Comparison of ENCODE assay signal across 7 cellular contexts in genomic region chr11:34692299-34692698, GRCh38.
DNase-seq lines count a peak whose midpoint lies in the region; FAIRE-seq and TF ChIP-seq lines count a peak whose summit lies in the region.
"Not testable (repeated sequence)": the region's sequence is repeated elsewhere in the genome, so short reads cannot be mapped to it uniquely, and the experiment has no call there.

No MANE protein-coding gene starts in this region.

- not testable (repeated sequence) for H3K18ac ChIP-seq in neuronal stem cell (ENCODE audit: low read length)

- not testable (repeated sequence) for H3K27me3 ChIP-seq in HUES48 (ENCODE audit: control insufficient read depth, insufficient read depth, low read length); astrocyte (ENCODE audit: insufficient read depth, low read length); endodermal cell (ENCODE audit: control insufficient read depth, insufficient read depth, low read length, poor library complexity, severe bottlenecking); hepatocyte; iPS-20b (ENCODE audit: insufficient read depth, low read length); neuronal stem cell (ENCODE audit: control insufficient read depth in 3 of 3, insufficient read depth in 3 of 3, low read depth in 1 of 3, low read length in 3 of 3)

- H3K27ac Mint-ChIP-seq in astrocyte (ENCODE audit: unreplicated experiment): peak overlapping the region; percentile 80
- H3K27ac Mint-ChIP-seq in endodermal cell: peak overlapping the region; percentile 96
- peak overlapping the region; percentile 85 for H3K27ac Mint-ChIP-seq in nephron progenitor cell

- H3K27me3 Mint-ChIP-seq in astrocyte (ENCODE audit: low read depth, unreplicated experiment); endodermal cell (ENCODE audit: insufficient read depth); nephron progenitor cell (ENCODE audit: low read depth, poor library complexity): not testable (repeated sequence)

- H2AFZ ChIP-seq in astrocyte (ENCODE audit: low read depth, low read length); hepatocyte: not testable (repeated sequence)
- peak overlapping the region; percentile 61 for H2AFZ ChIP-seq in neuronal stem cell (ENCODE audit: low read length)

- H3K4me3 Mint-ChIP-seq in astrocyte (ENCODE audit: unreplicated experiment): peak overlapping the region; percentile 86
- peak overlapping the region; percentile 81 for H3K4me3 Mint-ChIP-seq in endodermal cell
- H3K4me3 Mint-ChIP-seq in nephron progenitor cell: peak overlapping the region; percentile 93

- H3K4me2 ChIP-seq in astrocyte (ENCODE audit: low read length); hepatocyte; neuronal stem cell (ENCODE audit: insufficient read depth, low read length, poor library complexity, severe bottlenecking): not testable (repeated sequence)

- not testable (repeated sequence) for H3K14ac ChIP-seq in neuronal stem cell (ENCODE audit: low read length)

- not testable (repeated sequence) for DNase-seq in astrocyte (ENCODE audit: low read depth); endodermal cell; hepatocyte (ENCODE audit: low spot score); neuronal stem cell (ENCODE audit: low spot score)
- peak; percentile 22 for DNase-seq in nephron progenitor cell

- H2BK15ac ChIP-seq in neuronal stem cell (ENCODE audit: low read length): not testable (repeated sequence)

- not testable (repeated sequence) for H2BK12ac ChIP-seq in neuronal stem cell (ENCODE audit: low read length)

- H2AK5ac ChIP-seq in neuronal stem cell (ENCODE audit: low read depth, low read length): not testable (repeated sequence)

- H3K9me2 ChIP-seq in hepatocyte (replicated peaks; ENCODE audit: insufficient read depth): not testable (repeated sequence)

- H3K36me3 Mint-ChIP-seq in astrocyte (ENCODE audit: low read depth, unreplicated experiment): not testable (repeated sequence)
- H3K36me3 Mint-ChIP-seq in endodermal cell (ENCODE audit: low read depth) (peaks cover 18% of the 10 kb centered on the region), nephron progenitor cell (ENCODE audit: low read depth) (peaks cover 42% of the 10 kb centered on the region)

- not testable (repeated sequence) for TF ChIP-seq CTCF in astrocyte (IDR thresholded peaks at IDR 0.05; ENCODE audit: insufficient read depth, low read depth, low read length); endodermal cell (conservative IDR thresholded peaks at IDR 0.05); hepatocyte (IDR thresholded peaks at IDR 0.05; ENCODE audit: poor library complexity); nephron progenitor cell (IDR thresholded peaks at IDR 0.05)

- H3K9me3 Mint-ChIP-seq in astrocyte (ENCODE audit: unreplicated experiment) (peaks cover 17% of the 10 kb centered on the region), endodermal cell (peaks cover 33% of the 10 kb centered on the region), nephron progenitor cell (peaks cover 53% of the 10 kb centered on the region)

- H3K4me3 ChIP-seq in HUES48 (ENCODE audit: low read depth, low read length) (peak overlapping the region; percentile 83), endodermal cell (ENCODE audit: low read length) (peak overlapping the region; percentile 93), iPS-20b (ENCODE audit: low read length) (peak overlapping the region; percentile 79; the same call in 1 of the 2 replicates), neuronal stem cell (ENCODE audit: low read length in 2 of 2) (peak overlapping the region in 1 of 2 donors; percentile 56)
- not testable (repeated sequence) for H3K4me3 ChIP-seq in astrocyte (ENCODE audit: insufficient read depth, low read depth, low read length); hepatocyte

- not testable (repeated sequence) for H3K36me3 ChIP-seq in HUES48 (ENCODE audit: control insufficient read depth, insufficient read depth, low read length); astrocyte (ENCODE audit: insufficient read depth, low read length); endodermal cell (ENCODE audit: control insufficient read depth, insufficient read depth, low read length); hepatocyte (replicated peaks; ENCODE audit: insufficient read depth, low read depth); iPS-20b (ENCODE audit: insufficient read depth, low read depth, low read length); neuronal stem cell (replicated peaks in 1 of 2; ENCODE audit: control insufficient read depth in 2 of 2, insufficient read depth in 2 of 2, low read length in 2 of 2)

- H3K4me1 Mint-ChIP-seq in astrocyte (ENCODE audit: low read depth, unreplicated experiment); nephron progenitor cell: not testable (repeated sequence)
- peaks cover 13% of the 10 kb centered on the region for H3K4me1 Mint-ChIP-seq in endodermal cell

- H3K4me1 ChIP-seq in HUES48 (ENCODE audit: control insufficient read depth, insufficient read depth, low read length); astrocyte (ENCODE audit: insufficient read depth, low read length); endodermal cell (ENCODE audit: control insufficient read depth, insufficient read depth, low read length); hepatocyte (ENCODE audit: insufficient read depth); iPS-20b (ENCODE audit: insufficient read depth, low read length); neuronal stem cell (ENCODE audit: control insufficient read depth in 2 of 2, insufficient read depth in 1 of 2, low read depth in 1 of 2, low read length in 2 of 2): not testable (repeated sequence)

- H3K9ac ChIP-seq in HUES48 (ENCODE audit: low read depth, low read length) (peak overlapping the region; percentile 78), endodermal cell (ENCODE audit: extremely low read depth, low read length, poor library complexity, severe bottlenecking) (peak overlapping the region; percentile 61), iPS-20b (ENCODE audit: low read depth, low read length) (peak overlapping the region; percentile 75; the same call in 1 of the 2 replicates)
- H3K9ac ChIP-seq in astrocyte (ENCODE audit: low read length); neuronal stem cell (ENCODE audit: low read depth, low read length, poor library complexity): not testable (repeated sequence)

- H3K27ac ChIP-seq in HUES48 (ENCODE audit: low read depth, low read length) (peak overlapping the region; percentile 64), hepatocyte (peak overlapping the region; percentile 80)
- not testable (repeated sequence) for H3K27ac ChIP-seq in astrocyte (ENCODE audit: low read depth, low read length); endodermal cell (ENCODE audit: low read depth, low read length); iPS-20b (ENCODE audit: low read length); neuronal stem cell (replicated peaks; ENCODE audit: low read length)

- FAIRE-seq in astrocyte (lab: Jason Lieb, UNC): not testable (repeated sequence)

- not testable (repeated sequence) for H4K91ac ChIP-seq in neuronal stem cell (ENCODE audit: low read depth, low read length, poor library complexity)

- H3K23ac ChIP-seq in neuronal stem cell (ENCODE audit: low read depth, low read length, poor library complexity): not testable (repeated sequence)

- not testable (repeated sequence) for H4K20me1 ChIP-seq in astrocyte (ENCODE audit: insufficient read depth, low read length); hepatocyte (ENCODE audit: insufficient read depth, poor library complexity, severe bottlenecking)

- WGBS in endodermal cell (ENCODE audit: insufficient coverage in 1 of 2, insufficient read length in 1 of 2), 2 experiments: 33% methylated on average over 21 of the region's 26 CpGs; no CpG with 5 or more reads in 1 of the 2 experiments
- 16% methylated on average over 14 of the region's 26 CpGs for WGBS in hepatocyte (ENCODE audit: low lambda C conversion rate, missing lambda C conversion rate)
- no CpG with 5 or more reads among the region's 26 CpGs for WGBS in neuronal stem cell (ENCODE audit: extremely low coverage in 2 of 2, insufficient read length in 2 of 2, insufficient replicate concordance in 1 of 2), 2 donors

- H2BK5ac ChIP-seq in neuronal stem cell (ENCODE audit: low read length): not testable (repeated sequence)

- H3K79me1 ChIP-seq in neuronal stem cell (ENCODE audit: low read depth, low read length): not testable (repeated sequence)

- not testable (repeated sequence) for H3K79me2 ChIP-seq in astrocyte (ENCODE audit: insufficient read depth, low read length)
- peaks cover 43% of the 10 kb centered on the region for H3K79me2 ChIP-seq in hepatocyte

- H2BK120ac ChIP-seq in neuronal stem cell (ENCODE audit: low read depth, low read length): not testable (repeated sequence)

- not testable (repeated sequence) for H3K9me3 ChIP-seq in HUES48 (ENCODE audit: control insufficient read depth, insufficient read depth, low read length); astrocyte (ENCODE audit: insufficient read depth, low read depth, low read length); iPS-20b (ENCODE audit: insufficient read depth, low read depth, low read length)
- H3K9me3 ChIP-seq in endodermal cell (ENCODE audit: control insufficient read depth, low read length) (peaks cover 27% of the 10 kb centered on the region), hepatocyte (ENCODE audit: low read depth) (peaks cover 20% of the 10 kb centered on the region), neuronal stem cell (replicated peaks in 1 of 2; ENCODE audit: control insufficient read depth in 2 of 2, insufficient read depth in 1 of 2, low read depth in 1 of 2, low read length in 2 of 2) (peaks cover 0 to 20% of the 10 kb centered on the region in 2 donors)

- not testable (repeated sequence) for H4K8ac ChIP-seq in neuronal stem cell (ENCODE audit: low read depth, low read length)

- not testable (repeated sequence) for H3K4ac ChIP-seq in neuronal stem cell (ENCODE audit: low read length)
